Comparison of ENCODE assay signal across 34 cellular contexts in the genomic region with DNA sequence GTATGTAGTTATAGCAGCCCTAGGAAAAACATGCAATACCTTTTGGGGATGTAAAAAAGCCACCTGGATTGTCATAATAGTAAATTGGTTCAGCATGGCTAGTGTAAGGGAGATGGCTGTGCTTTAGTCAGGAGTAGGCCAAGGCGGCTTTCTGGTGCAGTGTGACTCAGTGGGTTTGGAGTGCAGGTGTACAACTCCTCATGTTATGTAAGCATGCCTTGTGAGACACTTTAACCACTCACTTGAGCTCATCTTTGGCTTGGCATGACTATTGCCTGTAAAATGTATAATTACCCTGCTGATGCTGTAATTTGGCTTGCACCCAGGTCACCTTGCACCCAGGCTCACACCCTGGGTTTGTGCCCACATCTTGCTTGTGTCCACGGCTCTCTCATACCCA.
"Had no signal": no experiment of that assay in that cellular context is flagged by ENCODE, and none has a peak within 500 bp of the region (broad histone marks: within the 10 kb centered on the region; RNA-seq: fewer than 3 reads in every experiment).

No MANE protein-coding gene starts in this region.

- H3K4me1 ChIP-seq: adrenal gland, body of pancreas, gastrocnemius medialis had no signal

- H3K27ac Mint-ChIP-seq: activated B cell treated with CpG ODN at 0.5 μM for 24 hours; activated CD8-positive, alpha-beta T cell treated with anti-CD3 and anti-CD28 coated beads for 36 hours; activated naive CD4-positive, alpha-beta T cell treated with anti-CD3 and anti-CD28 coated beads for 36 hours; activated naive CD4-positive, alpha-beta T cell treated with anti-CD3 and anti-CD28 coated beads, Interleukin-2, amount 50 U/mL, for 24 hours; activated naive CD8-positive, alpha-beta T cell treated with anti-CD3 and anti-CD28 coated beads for 36 hours; activated naive CD8-positive, alpha-beta T cell treated with anti-CD3 and anti-CD28 coated beads, Interleukin-2, amount 50 U/mL, for 24 hours; activated T-helper 1 cell treated with anti-CD3 and anti-CD28 coated beads, Interleukin-12 subunit alpha, Interleukin-12 subunit beta, Interleukin-2, Interleukin-4 antibody, amounts not matched to agents 30 ng/mL and 10 ng/mL and 1 ng/mL, durations not matched to agents 14 hours and 24 hours and 36 hours; activated T-helper 2 cell treated with anti-CD3 and anti-CD28 coated beads, Interferon-gamma antibody, Interleukin-2, Interleukin-4, amounts not matched to agents 10 μg/mL and 5 μg/mL and 100 μg/mL, durations not matched to agents 14 hours and 24 hours and 36 hours; dendritic cell treated with granulocyte-macrophage colony-stimulating factor and Interleukin-4, amounts not matched to agents 40 ng/mL and 50 ng/mL, for 4 days; endodermal cell; T-cell; T-helper 1 cell treated with Interleukin-12 subunit alpha and Interleukin-12 subunit beta and Interleukin-4 antibody, amounts not matched to agents 30 μg/mL and 1 μg/mL, for 36 hours; T-helper 2 cell treated with Interferon-gamma antibody and Interleukin-4, amounts not matched to agents 5 μg/mL and 100 μg/mL, for 36 hours had no signal

- H3K4me3 ChIP-seq: adrenal gland, body of pancreas, coronary artery, dorsolateral prefrontal cortex, gastrocnemius medialis had no signal

- H3K36me3 ChIP-seq: adrenal gland, gastrocnemius medialis, WERI-Rb-1 had no signal

- H3K4me3 Mint-ChIP-seq: activated B cell treated with CpG ODN at 0.5 μM for 24 hours; activated CD8-positive, alpha-beta T cell treated with anti-CD3 and anti-CD28 coated beads for 36 hours; activated naive CD4-positive, alpha-beta T cell treated with anti-CD3 and anti-CD28 coated beads for 36 hours; activated naive CD4-positive, alpha-beta T cell treated with anti-CD3 and anti-CD28 coated beads, Interleukin-2, amount 50 U/mL, for 24 hours; activated naive CD8-positive, alpha-beta T cell treated with anti-CD3 and anti-CD28 coated beads for 36 hours; activated naive CD8-positive, alpha-beta T cell treated with anti-CD3 and anti-CD28 coated beads, Interleukin-2, amount 50 U/mL, for 24 hours; activated T-cell treated with anti-CD3 and anti-CD28 coated beads, Interleukin-2, amount 50 U/mL, for 4 hours; activated T-helper 1 cell treated with anti-CD3 and anti-CD28 coated beads, Interleukin-12 subunit alpha, Interleukin-12 subunit beta, Interleukin-2, Interleukin-4 antibody, amounts not matched to agents 30 ng/mL and 10 ng/mL and 1 ng/mL, durations not matched to agents 14 hours and 24 hours and 36 hours; central memory CD8-positive, alpha-beta T cell; dendritic cell treated with granulocyte-macrophage colony-stimulating factor and Interleukin-4, amounts not matched to agents 40 ng/mL and 50 ng/mL, for 4 days; endodermal cell; T-cell; T-helper 1 cell treated with Interleukin-12 subunit alpha and Interleukin-12 subunit beta and Interleukin-4 antibody, amounts not matched to agents 30 μg/mL and 1 μg/mL, for 36 hours; T-helper 2 cell treated with Interferon-gamma antibody and Interleukin-4, amounts not matched to agents 5 μg/mL and 100 μg/mL, for 36 hours had no signal

- H3K9me3 ChIP-seq: adrenal gland, body of pancreas, gastrocnemius medialis had no signal

- H3K27ac ChIP-seq: adrenal gland, body of pancreas, coronary artery, dorsolateral prefrontal cortex, gastrocnemius medialis, WERI-Rb-1 had no signal

- H3K27me3 Mint-ChIP-seq: activated B cell treated with CpG ODN at 0.5 μM for 24 hours; activated CD8-positive, alpha-beta T cell treated with anti-CD3 and anti-CD28 coated beads for 36 hours; activated naive CD8-positive, alpha-beta T cell treated with anti-CD3 and anti-CD28 coated beads for 36 hours; central memory CD8-positive, alpha-beta T cell; dendritic cell treated with granulocyte-macrophage colony-stimulating factor and Interleukin-4, amounts not matched to agents 40 ng/mL and 50 ng/mL, for 4 days; T-cell had no signal

- H3K4me1 Mint-ChIP-seq: activated B cell treated with CpG ODN at 0.5 μM for 24 hours; central memory CD8-positive, alpha-beta T cell; T-cell had no signal

- DNase-seq: activated B cell treated with CpG ODN at 0.5 μM for 24 hours; activated CD4-positive, alpha-beta T cell treated with anti-CD3 and anti-CD28 coated beads for 48 hours; activated CD4-positive, alpha-beta T cell treated with anti-CD3 and anti-CD28 coated beads, Interleukin-2, amount 50 U/mL, for 1 hour; activated CD4-positive, alpha-beta T cell treated with anti-CD3 and anti-CD28 coated beads, Interleukin-2, amount 50 U/mL, for 48 hours; activated CD8-positive, alpha-beta memory T cell treated with anti-CD3 and anti-CD28 coated beads for 24 hours; activated CD8-positive, alpha-beta T cell treated with anti-CD3 and anti-CD28 coated beads for 36 hours; activated effector memory CD4-positive, alpha-beta T cell treated with anti-CD3 and anti-CD28 coated beads, Interleukin-2, amount 50 U/mL, for 16 hours; activated naive CD4-positive, alpha-beta T cell treated with anti-CD3 and anti-CD28 coated beads for 36 hours; activated naive CD8-positive, alpha-beta T cell treated with anti-CD3 and anti-CD28 coated beads for 36 hours; activated naive CD8-positive, alpha-beta T cell treated with anti-CD3 and anti-CD28 coated beads, Interleukin-2, amount 50 U/mL, for 24 hours; activated T-cell treated with anti-CD3 and anti-CD28 coated beads, Interleukin-2, amount 50 U/mL, for 4 hours; adrenal gland; amygdala; aorta; body of pancreas; dorsolateral prefrontal cortex; effector memory CD4-positive, alpha-beta T cell; endodermal cell; foreskin fibroblast; gastrocnemius medialis; glutamatergic neuron; SW 1271; T-cell; T1000; WERI-Rb-1 had no signal

- H3K36me3 Mint-ChIP-seq: activated naive CD4-positive, alpha-beta T cell treated with anti-CD3 and anti-CD28 coated beads, Interleukin-2, amount 50 U/mL, for 24 hours; activated naive CD8-positive, alpha-beta T cell treated with anti-CD3 and anti-CD28 coated beads for 36 hours; T-cell had no signal

- ATAC-seq: activated CD4-positive, CD25-positive, alpha-beta regulatory T cell treated with anti-CD3 and anti-CD28 coated beads, Interleukin-2, amount 50 U/mL, for 24 hours; activated CD8-positive, alpha-beta T cell treated with anti-CD3 and anti-CD28 coated beads for 36 hours; activated naive CD8-positive, alpha-beta T cell treated with anti-CD3 and anti-CD28 coated beads, Interleukin-2, amount 50 U/mL, for 24 hours; activated T-cell treated with anti-CD3 and anti-CD28 coated beads, Interleukin-2, amount 50 U/mL, for 4 hours; body of pancreas; gastrocnemius medialis; T-cell had no signal

- H3K27me3 ChIP-seq: adrenal gland, body of pancreas, dorsolateral prefrontal cortex, gastrocnemius medialis had no signal
